In genomic region chr11:9386086-9386485, GRCh38 we compare ENCODE assay signal across 9 cellular contexts. TPM values are rescaled to one million over a fixed set of nuclear protein-coding genes. Genes with fewer than 3 reads are reported as not detected.
DNase-seq lines count a peak whose midpoint lies in the region; ATAC-seq and TF ChIP-seq lines count a peak whose summit lies in the region.
"Had no signal": no experiment of that assay in that cellular context is flagged by ENCODE, and none has a peak within 500 bp of the region (broad histone marks: within the 10 kb centered on the region; RNA-seq: fewer than 3 reads in every experiment).

No MANE protein-coding gene starts in this region.

- H3K79me2 ChIP-seq in DND-41 (ENCODE audit: insufficient read depth, low read length) = peaks cover 67% of the 10 kb centered on the region
- peaks cover 62% of the 10 kb centered on the region for H3K79me2 ChIP-seq in OCI-LY1 (ENCODE audit: insufficient read depth, low read length)
- peaks cover 65% of the 10 kb centered on the region for H3K79me2 ChIP-seq in neural progenitor cell (ENCODE audit: low read depth)

- H3K27ac Mint-ChIP-seq in neural progenitor cell = no peak overlapping the region

- peak overlapping the region; percentile 96 for H3K4me3 Mint-ChIP-seq in neural progenitor cell

- no peaks in the 10 kb centered on the region for H3K9me3 Mint-ChIP-seq in neural progenitor cell

- H3K27me3 Mint-ChIP-seq in neural progenitor cell (ENCODE audit: insufficient read depth, low read depth) = peaks cover 5% of the 10 kb centered on the region

- H3F3A ChIP-seq in OCI-LY1 (ENCODE audit: insufficient read depth, low read length) = no peaks in the 10 kb centered on the region
- H3F3A ChIP-seq in neural progenitor cell (ENCODE audit: low read depth) = peaks cover 17% of the 10 kb centered on the region

- DNase-seq in DND-41 = no peak
- no peak for DNase-seq in neural progenitor cell (ENCODE audit: low spot score)
- DNase-seq in DMS 273 (lab: John Stamatoyannopoulos, UW; ENCODE audit: unreplicated experiment) = no peak
- no peak for DNase-seq in HUDEP-2 (lab: John Stamatoyannopoulos, UW; ENCODE audit: unreplicated experiment in 76 of 76)

- H3K9ac ChIP-seq in DND-41 (ENCODE audit: low read depth, low read length) = peak overlapping the region; percentile 98
- peak overlapping the region; percentile 84 for H3K9ac ChIP-seq in OCI-LY1 (ENCODE audit: low read length)
- no peak overlapping the region for H3K9ac ChIP-seq in endocrine pancreas (ENCODE audit: control insufficient read depth, insufficient read depth, low read length)
- peak overlapping the region; percentile 60 for H3K9ac ChIP-seq in neural progenitor cell

- H3K4me2 ChIP-seq in DND-41 (ENCODE audit: insufficient read depth, low read length) (peak overlapping the region; percentile 89), OCI-LY1 (ENCODE audit: low read length) (peak overlapping the region; percentile 74), neural progenitor cell (peak overlapping the region; percentile 84)

- TF ChIP-seq CTCF in DND-41 (IDR thresholded peaks at IDR 0.05; ENCODE audit: borderline replicate concordance, extremely low read depth, low read length, poor library complexity, severe bottlenecking) (no peak), OCI-LY1 (IDR thresholded peaks at IDR 0.05; ENCODE audit: low read length) (no peak), neural progenitor cell (IDR thresholded peaks at IDR 0.05) (no peak)

- H3K4me1 ChIP-seq in DND-41 (ENCODE audit: insufficient read depth, low read length) (peaks cover 44% of the 10 kb centered on the region), OCI-LY1 (ENCODE audit: insufficient read depth, low read length, severe bottlenecking) (peaks cover 24% of the 10 kb centered on the region), endocrine pancreas (ENCODE audit: control insufficient read depth, insufficient read depth, low read length) (peaks cover 13% of the 10 kb centered on the region), neural progenitor cell (peaks cover 13% of the 10 kb centered on the region)

- H3K9me3 ChIP-seq in DND-41 (ENCODE audit: insufficient read depth, low read length, severe bottlenecking) (no peaks in the 10 kb centered on the region), OCI-LY1 (ENCODE audit: low read length) (no peaks in the 10 kb centered on the region), endocrine pancreas (ENCODE audit: control insufficient read depth, low read length) (no peaks in the 10 kb centered on the region), neural progenitor cell (ENCODE audit: low read depth) (no peaks in the 10 kb centered on the region)

- peaks cover 27% of the 10 kb centered on the region for H3K4me1 Mint-ChIP-seq in neural progenitor cell

- H3K4me3 ChIP-seq in DND-41 (ENCODE audit: low read depth in 1 of 2, low read length in 2 of 2) (peak overlapping the region; percentile 63 to 81; a peak in 2 of 4 replicates), OCI-LY1 (ENCODE audit: low read depth, low read length, poor library complexity, severe bottlenecking) (peak overlapping the region; percentile 85), endocrine pancreas (ENCODE audit: control insufficient read depth, insufficient read depth, low read length) (peak overlapping the region; percentile 70), neural progenitor cell (peak overlapping the region; percentile 64)

- peaks cover 15% of the 10 kb centered on the region for H3K36me3 Mint-ChIP-seq in neural progenitor cell

- H3K27me3 ChIP-seq in DND-41 (ENCODE audit: insufficient read depth, low read length, poor library complexity) (no peaks in the 10 kb centered on the region), OCI-LY1 (ENCODE audit: insufficient read depth, low read length) (no peaks in the 10 kb centered on the region), endocrine pancreas (ENCODE audit: control insufficient read depth, insufficient read depth, low read length) (no peaks in the 10 kb centered on the region), neural progenitor cell (no peaks in the 10 kb centered on the region)

- peak overlapping the region; percentile 95 for H3K27ac ChIP-seq in DND-41 (ENCODE audit: low read length)
- no peak overlapping the region for H3K27ac ChIP-seq in OCI-LY1 (ENCODE audit: low read depth, low read length, poor library complexity, severe bottlenecking)
- no peak overlapping the region for H3K27ac ChIP-seq in neural progenitor cell

- ATAC-seq in DND-41 (ENCODE audit: insufficient read depth, low read depth) (no peak), GM19328 (IDR thresholded peaks at IDR 0.05; ENCODE audit: unreplicated experiment) (no peak), GM18858 (IDR thresholded peaks at IDR 0.05; ENCODE audit: unreplicated experiment) (no peak)
- ATAC-seq: activated CD4-positive, CD25-positive, alpha-beta regulatory T cell treated with anti-CD3 and anti-CD28 coated beads, Interleukin-2, amount 50 U/mL, for 24 hours had no signal

- H3K36me3 ChIP-seq in DND-41 (ENCODE audit: insufficient read depth, low read length) (peaks cover 40% of the 10 kb centered on the region), OCI-LY1 (ENCODE audit: insufficient read depth, low read length) (peaks cover 34% of the 10 kb centered on the region), endocrine pancreas (ENCODE audit: control insufficient read depth, insufficient read depth, low read length) (no peaks in the 10 kb centered on the region), neural progenitor cell (no peaks in the 10 kb centered on the region)

- no peaks in the 10 kb centered on the region for H3K9me2 ChIP-seq in OCI-LY1 (ENCODE audit: low read depth, low read length)

- H2AFZ ChIP-seq in DND-41 (ENCODE audit: low read depth, low read length) (no peak overlapping the region), OCI-LY1 (ENCODE audit: low read length) (no peak overlapping the region), neural progenitor cell (replicated peaks) (no peak overlapping the region)

- H4K20me1 ChIP-seq in DND-41 (ENCODE audit: insufficient read depth, low read length) (peaks cover 49% of the 10 kb centered on the region), OCI-LY1 (ENCODE audit: insufficient read depth, low read length) (no peaks in the 10 kb centered on the region), neural progenitor cell (ENCODE audit: low read depth) (peaks cover 52% of the 10 kb centered on the region)

RNA-seq across cellular contexts. Expression of gene IPO7, which starts 1.6 kb away (rescaled TPM):
- 157 and 231 TPM in 2 replicates for total RNA-seq in neural progenitor cell (ENCODE audit: low replicate concordance)
